37 cellular contexts compared by ENCODE assay signal in the genomic region with DNA sequence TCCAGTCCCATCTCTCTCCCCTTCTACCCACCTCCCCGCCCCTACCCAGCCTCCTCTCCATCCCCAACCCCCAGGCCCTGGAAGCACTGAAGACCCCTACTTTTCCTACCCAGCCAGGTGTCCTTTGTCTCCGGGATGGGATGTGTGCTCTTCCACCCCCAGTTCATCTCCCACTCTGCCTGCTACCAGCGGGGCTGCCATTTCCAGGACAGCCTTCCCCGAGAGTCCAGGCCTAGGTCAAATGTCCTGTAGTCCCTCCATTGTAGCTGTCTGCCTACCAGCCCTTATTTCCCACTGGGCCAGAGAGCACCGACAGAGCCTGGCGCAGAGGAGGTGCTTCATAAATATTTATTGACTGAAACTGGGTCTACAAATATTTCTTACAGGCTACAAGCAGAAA.
"Had no signal": no experiment of that assay in that cellular context is flagged by ENCODE, and none has a peak within 500 bp of the region (broad histone marks: within the 10 kb centered on the region; RNA-seq: fewer than 3 reads in every experiment).

No MANE protein-coding gene starts in this region.

- H3K27me3 ChIP-seq: adrenal gland, body of pancreas, brain microvascular endothelial cell, breast epithelium had no signal

- H3K36me3 ChIP-seq: adrenal gland, brain microvascular endothelial cell, breast epithelium had no signal

- DNase-seq: activated B cell treated with CpG ODN at 0.5 μM for 24 hours; activated CD4-positive, alpha-beta memory T cell treated with anti-CD3 and anti-CD28 coated beads for 36 hours; activated CD4-positive, alpha-beta T cell treated with anti-CD3 and anti-CD28 coated beads for 4 hours; activated CD4-positive, alpha-beta T cell treated with anti-CD3 and anti-CD28 coated beads, Interleukin-2, amount 10 ng/mL, durations not matched to agents 24 days and 14 days; activated CD4-positive, alpha-beta T cell treated with anti-CD3 and anti-CD28 coated beads, Interleukin-2, amount 50 U/mL, for 1 hour; activated CD4-positive, alpha-beta T cell treated with anti-CD3 and anti-CD28 coated beads, Interleukin-2, amount 50 U/mL, for 4 hours; activated CD4-positive, CD25-positive, alpha-beta regulatory T cell treated with anti-CD3 and anti-CD28 coated beads, Interleukin-2, amount 50 U/mL, for 72 hours; activated CD8-positive, alpha-beta T cell treated with anti-CD3 and anti-CD28 coated beads for 36 hours; activated effector memory CD4-positive, alpha-beta T cell treated with anti-CD3 and anti-CD28 coated beads, Interleukin-2, amount 50 U/mL, for 16 hours; activated gamma-delta T cell treated with Interleukin-2 at 50 U/mL for 16 hours; activated naive CD4-positive, alpha-beta T cell; activated naive CD4-positive, alpha-beta T cell treated with anti-CD3 and anti-CD28 coated beads for 36 hours; activated naive CD4-positive, alpha-beta T cell treated with anti-CD3 and anti-CD28 coated beads, Interleukin-2, amount 50 U/mL, for 16 hours; activated naive CD8-positive, alpha-beta T cell treated with anti-CD3 and anti-CD28 coated beads for 36 hours; activated T-cell treated with anti-CD3 and anti-CD28 coated beads for 4 hours; activated T-cell treated with anti-CD3 and anti-CD28 coated beads, Interleukin-2, amount 50 U/mL, for 1 hour; activated T-cell treated with anti-CD3 and anti-CD28 coated beads, Interleukin-2, amount 50 U/mL, for 4 hours; activated T-cell treated with anti-CD3 and anti-CD28 coated beads, Interleukin-2, amount 50 U/mL, for 72 hours; adrenal gland; amniotic stem cell; aorta; body of pancreas; brain microvascular endothelial cell; central memory CD4-positive, alpha-beta T cell; SW 1271; T-helper 1 cell; T-helper 2 cell; T-helper 9 cell had no signal

- H3K27me3 Mint-ChIP-seq: activated CD8-positive, alpha-beta T cell treated with anti-CD3 and anti-CD28 coated beads for 36 hours; activated naive CD8-positive, alpha-beta T cell treated with anti-CD3 and anti-CD28 coated beads for 36 hours; activated T-helper 17 cell treated with anti-CD3 and anti-CD28 coated beads, Interleukin-2, amount 50 U/mL, for 72 hours had no signal

- H3K4me1 ChIP-seq: adrenal gland, body of pancreas, breast epithelium had no signal

- H3K27ac Mint-ChIP-seq: activated B cell treated with CpG ODN at 0.5 μM for 24 hours; activated CD4-positive, alpha-beta memory T cell treated with anti-CD3 and anti-CD28 coated beads for 36 hours; activated CD4-positive, alpha-beta T cell treated with anti-CD3 and anti-CD28 coated beads, Interleukin-2, amount 10 ng/mL, durations not matched to agents 24 days and 14 days; activated CD8-positive, alpha-beta T cell treated with anti-CD3 and anti-CD28 coated beads for 36 hours; activated naive CD4-positive, alpha-beta T cell treated with anti-CD3 and anti-CD28 coated beads for 36 hours; activated naive CD4-positive, alpha-beta T cell treated with anti-CD3 and anti-CD28 coated beads, Interleukin-2, amount 50 U/mL, for 72 hours; activated naive CD8-positive, alpha-beta T cell treated with anti-CD3 and anti-CD28 coated beads for 36 hours; activated T-cell treated with anti-CD3 and anti-CD28 coated beads, Interleukin-2, amount 50 U/mL, for 72 hours; activated T-helper 1 cell treated with anti-CD3 and anti-CD28 coated beads, Interleukin-12 subunit alpha, Interleukin-12 subunit beta, Interleukin-2, Interleukin-4 antibody, amounts not matched to agents 30 ng/mL and 10 ng/mL and 1 ng/mL, durations not matched to agents 14 hours and 24 hours and 36 hours; activated T-helper 17 cell treated with anti-CD3 and anti-CD28 coated beads, Interleukin-2, amount 50 U/mL, for 72 hours; T-helper 1 cell treated with Interleukin-12 subunit alpha and Interleukin-12 subunit beta and Interleukin-4 antibody, amounts not matched to agents 30 μg/mL and 1 μg/mL, for 36 hours; T-helper 2 cell treated with Interferon-gamma antibody and Interleukin-4, amounts not matched to agents 5 μg/mL and 100 μg/mL, for 36 hours had no signal

- H3K4me3 ChIP-seq: adrenal gland, body of pancreas, breast epithelium had no signal

- H3K36me3 Mint-ChIP-seq: activated CD4-positive, alpha-beta memory T cell treated with anti-CD3 and anti-CD28 coated beads for 36 hours; activated naive CD8-positive, alpha-beta T cell treated with anti-CD3 and anti-CD28 coated beads for 36 hours had no signal

- H3K4me3 Mint-ChIP-seq: activated B cell treated with CpG ODN at 0.5 μM for 24 hours; activated CD4-positive, alpha-beta memory T cell treated with anti-CD3 and anti-CD28 coated beads for 36 hours; activated CD4-positive, alpha-beta T cell treated with anti-CD3 and anti-CD28 coated beads, Interleukin-2, amount 10 ng/mL, durations not matched to agents 24 days and 14 days; activated CD8-positive, alpha-beta T cell treated with anti-CD3 and anti-CD28 coated beads for 36 hours; activated naive CD4-positive, alpha-beta T cell treated with anti-CD3 and anti-CD28 coated beads for 36 hours; activated naive CD8-positive, alpha-beta T cell treated with anti-CD3 and anti-CD28 coated beads for 36 hours; activated T-cell treated with anti-CD3 and anti-CD28 coated beads, Interleukin-2, amount 50 U/mL, for 4 hours; activated T-cell treated with anti-CD3 and anti-CD28 coated beads, Interleukin-2, amount 50 U/mL, for 72 hours; activated T-helper 1 cell treated with anti-CD3 and anti-CD28 coated beads, Interleukin-12 subunit alpha, Interleukin-12 subunit beta, Interleukin-2, Interleukin-4 antibody, amounts not matched to agents 30 ng/mL and 10 ng/mL and 1 ng/mL, durations not matched to agents 14 hours and 24 hours and 36 hours; activated T-helper 17 cell treated with anti-CD3 and anti-CD28 coated beads, Interleukin-2, amount 50 U/mL, for 72 hours; T-helper 1 cell treated with Interleukin-12 subunit alpha and Interleukin-12 subunit beta and Interleukin-4 antibody, amounts not matched to agents 30 μg/mL and 1 μg/mL, for 36 hours; T-helper 2 cell treated with Interferon-gamma antibody and Interleukin-4, amounts not matched to agents 5 μg/mL and 100 μg/mL, for 36 hours had no signal

- H3K27ac ChIP-seq: adrenal gland, body of pancreas, brain microvascular endothelial cell, breast epithelium, VCaP had no signal

- H3K4me1 Mint-ChIP-seq: activated B cell treated with CpG ODN at 0.5 μM for 24 hours; activated CD4-positive, alpha-beta T cell treated with anti-CD3 and anti-CD28 coated beads, Interleukin-2, amount 10 ng/mL, durations not matched to agents 24 days and 14 days; activated naive CD8-positive, alpha-beta T cell treated with anti-CD3 and anti-CD28 coated beads for 36 hours; activated T-helper 17 cell treated with anti-CD3 and anti-CD28 coated beads, Interleukin-2, amount 50 U/mL, for 72 hours had no signal

- ATAC-seq: activated CD8-positive, alpha-beta T cell treated with anti-CD3 and anti-CD28 coated beads for 36 hours; activated naive CD4-positive, alpha-beta T cell treated with anti-CD3 and anti-CD28 coated beads, Interleukin-2, amount 50 U/mL, for 72 hours; activated T-cell treated with anti-CD3 and anti-CD28 coated beads, Interleukin-2, amount 50 U/mL, for 4 hours; activated T-cell treated with anti-CD3 and anti-CD28 coated beads, Interleukin-2, amount 50 U/mL, for 72 hours; activated T-helper 17 cell treated with anti-CD3 and anti-CD28 coated beads, Interleukin-2, amount 50 U/mL, for 72 hours; body of pancreas had no signal

- FAIRE-seq: astrocyte, TTC549 had no signal
